Comparison of ENCODE assay signal across 21 cellular contexts in genomic region chr6:47524136-47524840, GRCh38. TPM values are rescaled to one million over a fixed set of nuclear protein-coding genes. Genes with fewer than 3 reads are reported as not detected.
DNase-seq lines count a peak whose midpoint lies in the region; ATAC-seq, FAIRE-seq and TF ChIP-seq lines count a peak whose summit lies in the region.
"Had no signal": no experiment of that assay in that cellular context is flagged by ENCODE, and none has a peak within 500 bp of the region (broad histone marks: within the 10 kb centered on the region; RNA-seq: fewer than 3 reads in every experiment).

No MANE protein-coding gene starts in this region.

- H2AFZ ChIP-seq in K562 (ENCODE audit: low read depth, low read length): no peak overlapping the region
- H2AFZ ChIP-seq: parathyroid adenoma had no signal

- H3K9ac ChIP-seq in K562 (ENCODE audit: insufficient read depth in 1 of 2, low read depth in 2 of 2, low read length in 2 of 2): no peak overlapping the region
- H3K9ac ChIP-seq: parathyroid adenoma had no signal

- H3K36me3 ChIP-seq in K562 (ENCODE audit: control insufficient read depth, insufficient read depth, low read length) (peaks cover 19% of the 10 kb centered on the region; the same call in 2 of the 3 replicates), transverse colon (no peaks in the 10 kb centered on the region), prostate gland (no peaks in the 10 kb centered on the region)
- H3K36me3 ChIP-seq: left ventricle myocardium inferior, sigmoid colon had no signal

- BruUV-seq in K562 (replicated peaks; lab: Mats Ljungman, UMichigan): no TSS peak

- intact Hi-C loops in K562 (cut with micrococcal nuclease) (no loop called here), transverse colon (cut with DNase I; ENCODE audit: low total_unique reads) (no loop called here), prostate gland (cut with DNase I) (no loop called here)

- POLR2A ChIA-PET in K562 (lab: Yijun Ruan, JAX): interaction anchor here (1.1 kb wide), 1 partner anchor 16 kb away, joined by 3 read pairs; no protein-coding TSS in a partner anchor

- no peak for TF ChIP-seq EP300 in K562 (IDR thresholded peaks at IDR 0.05; ENCODE audit: low read length)
- TF ChIP-seq EP300 in transverse colon (IDR thresholded peaks at IDR 0.05; ENCODE audit: low read depth): no peak

- peaks cover 0 to 2% of the 10 kb centered on the region in 2 experiments; a peak in 3 of 5 replicates for H3K4me1 ChIP-seq in K562 (replicated peaks in 1 of 2; ENCODE audit: control insufficient read depth in 2 of 2, insufficient read depth in 2 of 2, low read length in 2 of 2)
- peaks cover 8 to 66% (median 51%) of the 10 kb centered on the region in 4 donors for H3K4me1 ChIP-seq in transverse colon
- H3K4me1 ChIP-seq in prostate gland (replicated peaks): no peaks in the 10 kb centered on the region
- H3K4me1 ChIP-seq: parathyroid adenoma had no signal

- H3K9me3 ChIP-seq in K562 (replicated peaks; ENCODE audit: control insufficient read depth, insufficient read depth, low read depth, low read length) (no peaks in the 10 kb centered on the region), transverse colon (no peaks in the 10 kb centered on the region), prostate gland (no peaks in the 10 kb centered on the region)
- H3K9me3 ChIP-seq: ascending aorta, esophagus squamous epithelium, left ventricle myocardium inferior, sigmoid colon had no signal

- no peaks in the 10 kb centered on the region for H3K27me3 ChIP-seq in K562 (ENCODE audit: control insufficient read depth in 2 of 2, insufficient read depth in 2 of 2, low read length in 2 of 2)
- no peaks in the 10 kb centered on the region for H3K27me3 ChIP-seq in transverse colon
- H3K27me3 ChIP-seq in prostate gland (replicated peaks; ENCODE audit: insufficient read depth): no peaks in the 10 kb centered on the region
- H3K27me3 ChIP-seq: ascending aorta, esophagus squamous epithelium, sigmoid colon had no signal

- no peak for TF ChIP-seq RAD21 in K562 (CRISPR knock-in tag; conservative IDR thresholded peaks at IDR 0.05 in 1 of 2, IDR thresholded peaks at IDR 0.05 in 1 of 2)

- peaks cover 6% of the 10 kb centered on the region for H4K20me1 ChIP-seq in K562 (replicated peaks; ENCODE audit: control insufficient read depth, insufficient read depth, low read length)

- 77% methylated on average over 3 of the region's 3 CpGs for WGBS in K562 (ENCODE audit: insufficient coverage, low coverage, missing lambda C conversion rate)
- WGBS in transverse colon (ENCODE audit: low coverage in 1 of 2), 2 donors: 59 to 74% methylated on average over 3 of the region's 3 CpGs
- 87% methylated on average over 3 of the region's 3 CpGs for WGBS in prostate gland

- H3K79me2 ChIP-seq in K562 (ENCODE audit: control insufficient read depth, insufficient read depth, low read length): peaks cover 97% of the 10 kb centered on the region

- DNase-seq in GM04503 (ENCODE audit: low read depth): peak; percentile 13
- peak in 1 of 4 experiments; percentile 7 for DNase-seq in K562 (ENCODE audit: extremely low read depth in 1 of 4, low spot score in 3 of 4)
- DNase-seq in iPS-NIHi7 (ENCODE audit: extremely low spot score): peak; percentile 10
- DNase-seq in transverse colon: no peak
- no peak for DNase-seq in prostate gland (ENCODE audit: low spot score)
- DNase-seq in activated CD8-positive, alpha-beta memory T cell treated with anti-CD3 and anti-CD28 coated beads for 24 hours: no peak
- no peak for DNase-seq in NK-92 (lab: John Stamatoyannopoulos, UW; ENCODE audit: unreplicated experiment)
- DNase-seq: activated CD4-positive, alpha-beta T cell treated with anti-CD3 and anti-CD28 coated beads, Interleukin-2, amount 10 ng/mL, durations not matched to agents 24 days and 14 days; activated naive CD4-positive, alpha-beta T cell treated with anti-CD3 and anti-CD28 coated beads, Interleukin-2, amount 50 U/mL, for 16 hours; DMS53; effector memory CD8-positive, alpha-beta T cell; esophagus squamous epithelium; left ventricle myocardium inferior; NCI-H2081 treated with DMSO at 0.1 percent for 48 hours; OCI-M1; Right ventricle myocardium superior; sigmoid colon had no signal

- H3K9me1 ChIP-seq in K562 (ENCODE audit: control insufficient read depth, insufficient read depth, low read length): no peaks in the 10 kb centered on the region

- H3K4me2 ChIP-seq in K562 (ENCODE audit: insufficient read depth, low read length): no peak overlapping the region

- H3K4me3 ChIP-seq in K562: no peak overlapping the region
- H3K4me3 ChIP-seq in transverse colon: no peak overlapping the region
- H3K4me3 ChIP-seq in prostate gland: no peak overlapping the region
- H3K4me3 ChIP-seq: ascending aorta, esophagus squamous epithelium, GM12878, left ventricle myocardium inferior, sigmoid colon had no signal

- CTCF ChIA-PET in K562 (lab: Yijun Ruan, JAX; ENCODE audit: low intra/inter-chr PET ratio): no interaction called here

- in situ Hi-C loops in K562 (cut with MboI): no loop called here
- in situ Hi-C loops in transverse colon (cut with MboI; ENCODE audit: low pct_ligation_motif_present in 1 of 4, low pct_unique_long_range_greater_than_20kb in 1 of 4, low sequenced_read_pairs in 3 of 4): no loop called here

- ATAC-seq in K562: peak; percentile 19; the same call in 2 of the 3 replicates
- ATAC-seq: effector memory CD8-positive, alpha-beta T cell; GM12878 had no signal

- no peak for TF ChIP-seq POLR2A in K562 (conservative IDR thresholded peaks at IDR 0.05)
- TF ChIP-seq POLR2A in transverse colon (IDR thresholded peaks at IDR 0.05): no peak
- no peak for TF ChIP-seq POLR2A in prostate gland (IDR thresholded peaks at IDR 0.05)

- TF ChIP-seq CTCF in K562 (IDR thresholded peaks at IDR 0.05 in 2 of 3, conservative IDR thresholded peaks at IDR 0.05 in 1 of 3; ENCODE audit: insufficient read depth in 2 of 3, low read depth in 1 of 3, low read length in 3 of 3) (no peak), transverse colon (IDR thresholded peaks at IDR 0.05) (no peak), prostate gland (IDR thresholded peaks at IDR 0.05) (no peak)

- no peak for FAIRE-seq in K562 (lab: Jason Lieb, UNC)
- FAIRE-seq: GM12878 had no signal

- H3K27ac ChIP-seq in K562 (ENCODE audit: extremely low read depth, low read depth, low read length): no peak overlapping the region
- peak overlapping the region; percentile 5 to 62 (median 32) for H3K27ac ChIP-seq in transverse colon
- H3K27ac ChIP-seq in prostate gland: no peak overlapping the region
- H3K27ac ChIP-seq: ascending aorta, esophagus squamous epithelium, HL-60, left ventricle myocardium inferior, parathyroid adenoma, sigmoid colon had no signal

TF ChIP-seq in K562, 482 proteins besides CTCF, POLR2A, EP300 and RAD21 (continues in another document):
- no peak for TF ChIP-seq PRPF4 (IDR thresholded peaks at IDR 0.05; ENCODE audit: insufficient read depth, low read depth, low read length, poor library complexity, severe bottlenecking)
- no peak for TF ChIP-seq EZH2 (IDR thresholded peaks at IDR 0.05; ENCODE audit: borderline replicate concordance, low read depth, low read length)
- TF ChIP-seq MCM3 (IDR thresholded peaks at IDR 0.05): no peak
- TF ChIP-seq EWSR1 (IDR thresholded peaks at IDR 0.05; ENCODE audit: borderline replicate concordance, low read depth, partially characterized antibody): no peak
- no peak for TF ChIP-seq ETS1 (conservative IDR thresholded peaks at IDR 0.05; ENCODE audit: control insufficient read depth, low read depth, low read length)
- TF ChIP-seq GABPB2 (CRISPR knock-in tag; conservative IDR thresholded peaks at IDR 0.05): no peak
- no peak for TF ChIP-seq RNF2 (IDR thresholded peaks at IDR 0.05)
- no peak for TF ChIP-seq ZNF282 (CRISPR knock-in tag; IDR thresholded peaks at IDR 0.05)
- TF ChIP-seq PKNOX1 (IDR thresholded peaks at IDR 0.05): no peak

RNA-seq across cellular contexts. Expression of gene CD2AP, which starts 46.7 kb away (rescaled TPM):
- total RNA-seq in K562 (2011; cell fraction: chromatin; rRNA removed; ENCODE audit: low replicate concordance): 24.9 and 139 TPM in 2 replicates
- total RNA-seq in K562 (2011; cell fraction: nucleolus; rRNA removed): 13.0 and 23.4 TPM in 2 replicates
- total RNA-seq in K562 (2011; cell fraction: nucleoplasm; rRNA removed): 36.8 and 45.6 TPM in 2 replicates
- 31.4 and 38.7 TPM in 2 replicates for total RNA-seq in K562 (2014; rRNA removed)
- total RNA-seq in K562 (2014; rRNA removed; fragmentation: Illumina TruSeq; extraction: Trizol): 69.7 and 81.5 TPM in 2 replicates
- 63.8 and 68.9 TPM in 2 replicates for total RNA-seq in K562 (2015; rRNA removed; fragmentation: Illumina TruSeq; extraction: Trizol)
- total RNA-seq in K562 (2021): 41.3 TPM in 2 replicates
- polyA plus RNA-seq in K562 (2011; rRNA removed): 20.8 and 35.5 TPM in 2 replicates
- polyA plus RNA-seq in K562 (2011; cell fraction: cytosol; rRNA removed): 3.8 and 7.0 TPM in 2 replicates
- polyA plus RNA-seq in K562 (2011; cell fraction: nucleus; rRNA removed): 10.8 and 13.3 TPM in 2 replicates
- 24.5 and 29.3 TPM in 2 replicates for polyA plus RNA-seq in K562 (2012)
- 35.6 and 50.2 TPM in 2 replicates for polyA plus RNA-seq in K562 (2014; fragmentation: Illumina TruSeq; extraction: Trizol)
- 10 to 100 TPM in 1 of 2 experiments, 1 to 10 TPM in 1; 9.4 to 15.9 TPM for polyA plus RNA-seq in K562 (2014; fragmentation: Nextera tagmentation; extraction: Ambion mirVana)
- polyA plus RNA-seq in K562 (2014; rRNA removed): 23.8 and 25.9 TPM in 2 replicates
- polyA minus RNA-seq in K562 (2011; rRNA and poly(A)+ RNA removed): 47.6 and 49.9 TPM in 2 replicates
- polyA minus RNA-seq in K562 (2011; cell fraction: cytosol; rRNA and poly(A)+ RNA removed): 14.7 and 22.0 TPM in 2 replicates
- polyA minus RNA-seq in K562 (2011; cell fraction: nucleus; rRNA and poly(A)+ RNA removed): 37.4 and 69.4 TPM in 2 replicates
- total RNA-seq in transverse colon: 100 to 1,000 TPM in 2 of 4 donors, 10 to 100 TPM in 2; 49.8 to 140 (median 93.3) TPM
- 10 to 100 TPM; 30.3 to 33.6 TPM for total RNA-seq in prostate gland

Comparison
In these comparisons a context has a peak if more than half of its experiments do, and no peak if none do; other contexts are left out.
1. DNase-seq: peak in GM04503 (single experiment) and iPS-NIHi7 (single experiment); none in transverse colon (single experiment), prostate gland (single experiment), activated CD8-positive, alpha-beta memory T cell treated with anti-CD3 and anti-CD28 coated beads for 24 hours (single experiment) and NK-92 (single experiment).
2. H3K27ac ChIP-seq: peak in transverse colon (4 of 4); none in K562 (single experiment) and prostate gland (0 of 2).